Comparison of ENCODE assay signal across 1 cellular context in the genomic region with DNA sequence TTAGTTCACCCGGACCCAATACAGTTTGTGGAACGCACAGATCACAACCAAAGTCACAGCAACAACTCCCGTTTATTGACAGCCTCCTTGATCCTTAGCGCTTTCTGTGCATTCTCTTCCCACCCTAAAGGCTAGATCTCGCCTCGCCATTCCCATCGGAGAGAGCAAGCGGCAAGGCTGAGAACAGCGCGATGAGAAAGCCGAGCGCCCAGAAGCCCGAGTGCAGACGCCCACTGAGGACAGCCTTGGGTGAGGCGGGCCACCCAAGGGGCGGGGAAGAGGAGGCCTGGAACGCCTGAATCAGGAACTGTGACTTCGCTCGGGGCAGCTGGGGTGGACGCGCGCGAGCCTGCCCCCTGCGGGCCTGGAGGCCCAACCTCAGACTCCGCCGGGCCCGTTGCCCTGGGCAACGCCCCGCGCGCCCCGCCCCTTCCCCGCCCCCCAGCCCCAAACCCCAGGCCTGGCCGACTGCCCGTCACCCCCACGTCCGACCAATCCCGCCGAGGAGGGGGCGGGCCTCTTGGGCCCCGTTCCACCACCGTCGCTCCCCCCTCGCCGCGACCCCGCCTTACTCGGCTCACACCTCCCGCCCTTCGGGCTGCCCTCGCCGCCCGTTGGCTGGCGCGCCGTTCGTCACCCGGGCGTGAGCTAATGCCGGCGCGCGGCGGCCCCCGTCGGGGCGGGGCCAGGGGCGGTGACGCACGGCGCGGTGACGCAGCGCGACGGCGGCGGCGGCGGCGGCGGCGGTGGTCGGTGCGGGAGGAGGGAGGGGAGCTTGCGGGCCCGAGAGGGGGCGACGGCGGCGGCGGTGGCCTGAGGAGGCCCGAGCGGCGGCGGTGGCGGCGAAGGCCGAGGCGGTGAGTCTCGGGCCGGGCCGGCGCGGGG.
TF ChIP-seq lines count a peak whose summit lies in the region.

A gene with protein sequence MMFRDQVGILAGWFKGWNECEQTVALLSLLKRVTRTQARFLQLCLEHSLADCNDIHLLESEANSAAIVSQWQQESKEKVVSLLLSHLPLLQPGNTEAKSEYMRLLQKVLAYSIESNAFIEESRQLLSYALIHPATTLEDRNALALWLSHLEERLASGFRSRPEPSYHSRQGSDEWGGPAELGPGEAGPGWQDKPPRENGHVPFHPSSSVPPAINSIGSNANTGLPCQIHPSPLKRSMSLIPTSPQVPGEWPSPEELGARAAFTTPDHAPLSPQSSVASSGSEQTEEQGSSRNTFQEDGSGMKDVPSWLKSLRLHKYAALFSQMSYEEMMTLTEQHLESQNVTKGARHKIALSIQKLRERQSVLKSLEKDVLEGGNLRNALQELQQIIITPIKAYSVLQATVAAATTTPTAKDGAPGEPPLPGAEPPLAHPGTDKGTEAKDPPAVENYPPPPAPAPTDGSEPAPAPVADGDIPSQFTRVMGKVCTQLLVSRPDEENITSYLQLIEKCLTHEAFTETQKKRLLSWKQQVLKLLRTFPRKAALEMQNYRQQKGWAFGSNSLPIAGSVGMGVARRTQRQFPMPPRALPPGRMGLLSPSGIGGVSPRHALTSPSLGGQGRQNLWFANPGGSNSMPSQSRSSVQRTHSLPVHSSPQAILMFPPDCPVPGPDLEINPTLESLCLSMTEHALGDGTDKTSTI (plus strand): TSS at position 702 of the 885 bp plus-strand sequence. CDS start 14,473 bp downstream, outside the sequence.

TF ChIP-seq in HepG2, 621 proteins besides CTCF, POLR2A, EP300 and RAD21 (continued from another document and continues in another):
- peak; percentile 73; the same call in 1 of the 2 replicates for TF ChIP-seq GZF1 (CRISPR knock-in tag; IDR thresholded peaks at IDR 0.05)
- no peak for TF ChIP-seq NCOR1 (IDR thresholded peaks at IDR 0.05; ENCODE audit: borderline replicate concordance, low read length)
- TF ChIP-seq, protein P1, sequence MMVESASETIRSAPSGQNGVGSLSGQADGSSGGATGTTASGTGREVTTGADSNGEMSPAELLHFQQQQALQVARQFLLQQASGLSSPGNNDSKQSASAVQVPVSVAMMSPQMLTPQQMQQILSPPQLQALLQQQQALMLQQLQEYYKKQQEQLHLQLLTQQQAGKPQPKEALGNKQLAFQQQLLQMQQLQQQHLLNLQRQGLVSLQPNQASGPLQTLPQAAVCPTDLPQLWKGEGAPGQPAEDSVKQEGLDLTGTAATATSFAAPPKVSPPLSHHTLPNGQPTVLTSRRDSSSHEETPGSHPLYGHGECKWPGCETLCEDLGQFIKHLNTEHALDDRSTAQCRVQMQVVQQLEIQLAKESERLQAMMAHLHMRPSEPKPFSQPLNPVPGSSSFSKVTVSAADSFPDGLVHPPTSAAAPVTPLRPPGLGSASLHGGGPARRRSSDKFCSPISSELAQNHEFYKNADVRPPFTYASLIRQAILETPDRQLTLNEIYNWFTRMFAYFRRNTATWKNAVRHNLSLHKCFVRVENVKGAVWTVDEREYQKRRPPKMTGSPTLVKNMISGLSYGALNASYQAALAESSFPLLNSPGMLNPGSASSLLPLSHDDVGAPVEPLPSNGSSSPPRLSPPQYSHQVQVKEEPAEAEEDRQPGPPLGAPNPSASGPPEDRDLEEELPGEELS (CRISPR knock-in tag; IDR thresholded peaks at IDR 0.05), result peak; percentile 27; the same call in 1 of the 2 replicates
- TF ChIP-seq, protein P2, sequence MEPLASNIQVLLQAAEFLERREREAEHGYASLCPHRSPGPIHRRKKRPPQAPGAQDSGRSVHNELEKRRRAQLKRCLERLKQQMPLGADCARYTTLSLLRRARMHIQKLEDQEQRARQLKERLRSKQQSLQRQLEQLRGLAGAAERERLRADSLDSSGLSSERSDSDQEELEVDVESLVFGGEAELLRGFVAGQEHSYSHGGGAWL (CRISPR knock-in tag; IDR thresholded peaks at IDR 0.05), result no peak; the same call in 1 of the 2 replicates
- TF ChIP-seq NCOA5 (CRISPR knock-in tag; IDR thresholded peaks at IDR 0.05), result no peak
- TF ChIP-seq ZNF709 (CRISPR knock-in tag; IDR thresholded peaks at IDR 0.05), result no peak
- no peak for TF ChIP-seq ZNF253 (CRISPR knock-in tag; IDR thresholded peaks at IDR 0.05; ENCODE audit: borderline replicate concordance)
- peak; percentile 73; the same call in 1 of the 2 replicates for TF ChIP-seq BRD4 (CRISPR knock-in tag; IDR thresholded peaks at IDR 0.05)
- TF ChIP-seq, protein P3, sequence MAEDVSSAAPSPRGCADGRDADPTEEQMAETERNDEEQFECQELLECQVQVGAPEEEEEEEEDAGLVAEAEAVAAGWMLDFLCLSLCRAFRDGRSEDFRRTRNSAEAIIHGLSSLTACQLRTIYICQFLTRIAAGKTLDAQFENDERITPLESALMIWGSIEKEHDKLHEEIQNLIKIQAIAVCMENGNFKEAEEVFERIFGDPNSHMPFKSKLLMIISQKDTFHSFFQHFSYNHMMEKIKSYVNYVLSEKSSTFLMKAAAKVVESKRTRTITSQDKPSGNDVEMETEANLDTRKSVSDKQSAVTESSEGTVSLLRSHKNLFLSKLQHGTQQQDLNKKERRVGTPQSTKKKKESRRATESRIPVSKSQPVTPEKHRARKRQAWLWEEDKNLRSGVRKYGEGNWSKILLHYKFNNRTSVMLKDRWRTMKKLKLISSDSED (CRISPR knock-in tag; IDR thresholded peaks at IDR 0.05), result no peak
- no peak for TF ChIP-seq RBM39 (IDR thresholded peaks at IDR 0.05; ENCODE audit: low read depth, low read length, poor library complexity, severe bottlenecking)
- TF ChIP-seq, protein P4, sequence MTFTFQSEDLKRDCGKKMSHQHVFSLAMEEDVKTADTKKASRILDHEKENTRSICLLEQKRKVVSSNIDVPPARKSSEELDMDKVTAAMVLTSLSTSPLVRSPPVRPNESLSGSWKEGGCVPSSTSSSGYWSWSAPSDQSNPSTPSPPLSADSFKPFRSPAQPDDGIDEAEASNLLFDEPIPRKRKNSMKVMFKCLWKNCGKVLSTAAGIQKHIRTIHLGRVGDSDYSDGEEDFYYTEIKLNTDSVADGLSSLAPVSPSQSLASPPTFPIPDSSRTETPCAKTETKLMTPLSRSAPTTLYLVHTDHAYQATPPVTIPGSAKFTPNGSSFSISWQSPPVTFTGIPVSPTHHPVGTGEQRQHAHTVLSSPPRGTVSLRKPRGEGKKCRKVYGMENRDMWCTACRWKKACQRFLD (CRISPR knock-in tag; IDR thresholded peaks at IDR 0.05; ENCODE audit: borderline replicate concordance), result no peak
- TF ChIP-seq, protein P5, sequence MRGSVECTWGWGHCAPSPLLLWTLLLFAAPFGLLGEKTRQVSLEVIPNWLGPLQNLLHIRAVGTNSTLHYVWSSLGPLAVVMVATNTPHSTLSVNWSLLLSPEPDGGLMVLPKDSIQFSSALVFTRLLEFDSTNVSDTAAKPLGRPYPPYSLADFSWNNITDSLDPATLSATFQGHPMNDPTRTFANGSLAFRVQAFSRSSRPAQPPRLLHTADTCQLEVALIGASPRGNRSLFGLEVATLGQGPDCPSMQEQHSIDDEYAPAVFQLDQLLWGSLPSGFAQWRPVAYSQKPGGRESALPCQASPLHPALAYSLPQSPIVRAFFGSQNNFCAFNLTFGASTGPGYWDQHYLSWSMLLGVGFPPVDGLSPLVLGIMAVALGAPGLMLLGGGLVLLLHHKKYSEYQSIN (CRISPR knock-in tag; IDR thresholded peaks at IDR 0.05; ENCODE audit: borderline replicate concordance), result no peak
- no peak for TF ChIP-seq ARNTL (CRISPR knock-in tag; IDR thresholded peaks at IDR 0.05)
- TF ChIP-seq, protein P6, sequence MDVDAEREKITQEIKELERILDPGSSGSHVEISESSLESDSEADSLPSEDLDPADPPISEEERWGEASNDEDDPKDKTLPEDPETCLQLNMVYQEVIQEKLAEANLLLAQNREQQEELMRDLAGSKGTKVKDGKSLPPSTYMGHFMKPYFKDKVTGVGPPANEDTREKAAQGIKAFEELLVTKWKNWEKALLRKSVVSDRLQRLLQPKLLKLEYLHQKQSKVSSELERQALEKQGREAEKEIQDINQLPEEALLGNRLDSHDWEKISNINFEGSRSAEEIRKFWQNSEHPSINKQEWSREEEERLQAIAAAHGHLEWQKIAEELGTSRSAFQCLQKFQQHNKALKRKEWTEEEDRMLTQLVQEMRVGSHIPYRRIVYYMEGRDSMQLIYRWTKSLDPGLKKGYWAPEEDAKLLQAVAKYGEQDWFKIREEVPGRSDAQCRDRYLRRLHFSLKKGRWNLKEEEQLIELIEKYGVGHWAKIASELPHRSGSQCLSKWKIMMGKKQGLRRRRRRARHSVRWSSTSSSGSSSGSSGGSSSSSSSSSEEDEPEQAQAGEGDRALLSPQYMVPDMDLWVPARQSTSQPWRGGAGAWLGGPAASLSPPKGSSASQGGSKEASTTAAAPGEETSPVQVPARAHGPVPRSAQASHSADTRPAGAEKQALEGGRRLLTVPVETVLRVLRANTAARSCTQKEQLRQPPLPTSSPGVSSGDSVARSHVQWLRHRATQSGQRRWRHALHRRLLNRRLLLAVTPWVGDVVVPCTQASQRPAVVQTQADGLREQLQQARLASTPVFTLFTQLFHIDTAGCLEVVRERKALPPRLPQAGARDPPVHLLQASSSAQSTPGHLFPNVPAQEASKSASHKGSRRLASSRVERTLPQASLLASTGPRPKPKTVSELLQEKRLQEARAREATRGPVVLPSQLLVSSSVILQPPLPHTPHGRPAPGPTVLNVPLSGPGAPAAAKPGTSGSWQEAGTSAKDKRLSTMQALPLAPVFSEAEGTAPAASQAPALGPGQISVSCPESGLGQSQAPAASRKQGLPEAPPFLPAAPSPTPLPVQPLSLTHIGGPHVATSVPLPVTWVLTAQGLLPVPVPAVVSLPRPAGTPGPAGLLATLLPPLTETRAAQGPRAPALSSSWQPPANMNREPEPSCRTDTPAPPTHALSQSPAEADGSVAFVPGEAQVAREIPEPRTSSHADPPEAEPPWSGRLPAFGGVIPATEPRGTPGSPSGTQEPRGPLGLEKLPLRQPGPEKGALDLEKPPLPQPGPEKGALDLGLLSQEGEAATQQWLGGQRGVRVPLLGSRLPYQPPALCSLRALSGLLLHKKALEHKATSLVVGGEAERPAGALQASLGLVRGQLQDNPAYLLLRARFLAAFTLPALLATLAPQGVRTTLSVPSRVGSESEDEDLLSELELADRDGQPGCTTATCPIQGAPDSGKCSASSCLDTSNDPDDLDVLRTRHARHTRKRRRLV (CRISPR knock-in tag; IDR thresholded peaks at IDR 0.05), result no peak
- no peak for TF ChIP-seq JUN (CRISPR knock-in tag; IDR thresholded peaks at IDR 0.05)
- TF ChIP-seq ZNF747 (CRISPR knock-in tag; IDR thresholded peaks at IDR 0.05; ENCODE audit: borderline replicate concordance), result no peak
- TF ChIP-seq TBX2 (CRISPR knock-in tag; IDR thresholded peaks at IDR 0.05; ENCODE audit: borderline replicate concordance), result peak; percentile 38; the same call in 1 of the 2 replicates
- TF ChIP-seq ZNF354B (CRISPR knock-in tag; IDR thresholded peaks at IDR 0.05), result no peak
- TF ChIP-seq CBFB (CRISPR knock-in tag; IDR thresholded peaks at IDR 0.05), result peak; percentile 63; the same call in 1 of the 2 replicates
- TF ChIP-seq MED8 (CRISPR knock-in tag; IDR thresholded peaks at IDR 0.05; ENCODE audit: insufficient replicate concordance), result peak; percentile 64
- TF ChIP-seq, protein P7, sequence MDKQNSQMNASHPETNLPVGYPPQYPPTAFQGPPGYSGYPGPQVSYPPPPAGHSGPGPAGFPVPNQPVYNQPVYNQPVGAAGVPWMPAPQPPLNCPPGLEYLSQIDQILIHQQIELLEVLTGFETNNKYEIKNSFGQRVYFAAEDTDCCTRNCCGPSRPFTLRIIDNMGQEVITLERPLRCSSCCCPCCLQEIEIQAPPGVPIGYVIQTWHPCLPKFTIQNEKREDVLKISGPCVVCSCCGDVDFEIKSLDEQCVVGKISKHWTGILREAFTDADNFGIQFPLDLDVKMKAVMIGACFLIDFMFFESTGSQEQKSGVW (CRISPR knock-in tag; IDR thresholded peaks at IDR 0.05; ENCODE audit: borderline replicate concordance), result no peak
- no peak for TF ChIP-seq ZNF180 (CRISPR knock-in tag; IDR thresholded peaks at IDR 0.05; ENCODE audit: borderline replicate concordance, low read depth)
- TF ChIP-seq, protein P8, sequence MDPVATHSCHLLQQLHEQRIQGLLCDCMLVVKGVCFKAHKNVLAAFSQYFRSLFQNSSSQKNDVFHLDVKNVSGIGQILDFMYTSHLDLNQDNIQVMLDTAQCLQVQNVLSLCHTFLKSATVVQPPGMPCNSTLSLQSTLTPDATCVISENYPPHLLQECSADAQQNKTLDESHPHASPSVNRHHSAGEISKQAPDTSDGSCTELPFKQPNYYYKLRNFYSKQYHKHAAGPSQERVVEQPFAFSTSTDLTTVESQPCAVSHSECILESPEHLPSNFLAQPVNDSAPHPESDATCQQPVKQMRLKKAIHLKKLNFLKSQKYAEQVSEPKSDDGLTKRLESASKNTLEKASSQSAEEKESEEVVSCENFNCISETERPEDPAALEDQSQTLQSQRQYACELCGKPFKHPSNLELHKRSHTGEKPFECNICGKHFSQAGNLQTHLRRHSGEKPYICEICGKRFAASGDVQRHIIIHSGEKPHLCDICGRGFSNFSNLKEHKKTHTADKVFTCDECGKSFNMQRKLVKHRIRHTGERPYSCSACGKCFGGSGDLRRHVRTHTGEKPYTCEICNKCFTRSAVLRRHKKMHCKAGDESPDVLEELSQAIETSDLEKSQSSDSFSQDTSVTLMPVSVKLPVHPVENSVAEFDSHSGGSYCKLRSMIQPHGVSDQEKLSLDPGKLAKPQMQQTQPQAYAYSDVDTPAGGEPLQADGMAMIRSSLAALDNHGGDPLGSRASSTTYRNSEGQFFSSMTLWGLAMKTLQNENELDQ (CRISPR knock-in tag; IDR thresholded peaks at IDR 0.05; ENCODE audit: borderline replicate concordance), result 0 out of 2 replicates have a peak, but pooled peaks have one; percentile 36
- TF ChIP-seq, protein P9, sequence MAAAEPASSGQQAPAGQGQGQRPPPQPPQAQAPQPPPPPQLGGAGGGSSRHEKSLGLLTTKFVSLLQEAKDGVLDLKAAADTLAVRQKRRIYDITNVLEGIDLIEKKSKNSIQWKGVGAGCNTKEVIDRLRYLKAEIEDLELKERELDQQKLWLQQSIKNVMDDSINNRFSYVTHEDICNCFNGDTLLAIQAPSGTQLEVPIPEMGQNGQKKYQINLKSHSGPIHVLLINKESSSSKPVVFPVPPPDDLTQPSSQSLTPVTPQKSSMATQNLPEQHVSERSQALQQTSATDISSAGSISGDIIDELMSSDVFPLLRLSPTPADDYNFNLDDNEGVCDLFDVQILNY (CRISPR knock-in tag; conservative IDR thresholded peaks at IDR 0.05), result no peak; the same call in 1 of the 2 replicates
- peak; percentile 44; the same call in 1 of the 2 replicates for TF ChIP-seq ETV5 (CRISPR knock-in tag; IDR thresholded peaks at IDR 0.05; ENCODE audit: borderline replicate concordance)
- TF ChIP-seq, protein P10, sequence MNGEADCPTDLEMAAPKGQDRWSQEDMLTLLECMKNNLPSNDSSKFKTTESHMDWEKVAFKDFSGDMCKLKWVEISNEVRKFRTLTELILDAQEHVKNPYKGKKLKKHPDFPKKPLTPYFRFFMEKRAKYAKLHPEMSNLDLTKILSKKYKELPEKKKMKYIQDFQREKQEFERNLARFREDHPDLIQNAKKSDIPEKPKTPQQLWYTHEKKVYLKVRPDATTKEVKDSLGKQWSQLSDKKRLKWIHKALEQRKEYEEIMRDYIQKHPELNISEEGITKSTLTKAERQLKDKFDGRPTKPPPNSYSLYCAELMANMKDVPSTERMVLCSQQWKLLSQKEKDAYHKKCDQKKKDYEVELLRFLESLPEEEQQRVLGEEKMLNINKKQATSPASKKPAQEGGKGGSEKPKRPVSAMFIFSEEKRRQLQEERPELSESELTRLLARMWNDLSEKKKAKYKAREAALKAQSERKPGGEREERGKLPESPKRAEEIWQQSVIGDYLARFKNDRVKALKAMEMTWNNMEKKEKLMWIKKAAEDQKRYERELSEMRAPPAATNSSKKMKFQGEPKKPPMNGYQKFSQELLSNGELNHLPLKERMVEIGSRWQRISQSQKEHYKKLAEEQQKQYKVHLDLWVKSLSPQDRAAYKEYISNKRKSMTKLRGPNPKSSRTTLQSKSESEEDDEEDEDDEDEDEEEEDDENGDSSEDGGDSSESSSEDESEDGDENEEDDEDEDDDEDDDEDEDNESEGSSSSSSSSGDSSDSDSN (CRISPR knock-in tag; IDR thresholded peaks at IDR 0.05), result peak; percentile 85
- no peak for TF ChIP-seq TCF7L2 (IDR thresholded peaks at IDR 0.05; ENCODE audit: low read depth, low read length)
- TF ChIP-seq ZNF10 (CRISPR knock-in tag; IDR thresholded peaks at IDR 0.05; ENCODE audit: borderline replicate concordance, low read depth), result no peak
- no peak for TF ChIP-seq ATM (IDR thresholded peaks at IDR 0.05; ENCODE audit: borderline replicate concordance)
- no peak for TF ChIP-seq NBN (conservative IDR thresholded peaks at IDR 0.05)
